13 cellular contexts compared by ENCODE assay signal in genomic region chr6:30879684-30880427, GRCh38. TPM values are rescaled to one million over a fixed set of nuclear protein-coding genes. Genes with fewer than 3 reads are reported as not detected.
DNase-seq lines count a peak whose midpoint lies in the region; ATAC-seq and TF ChIP-seq lines count a peak whose summit lies in the region.
"Had no signal": no experiment of that assay in that cellular context is flagged by ENCODE, and none has a peak within 500 bp of the region (broad histone marks: within the 10 kb centered on the region; RNA-seq: fewer than 3 reads in every experiment).

No MANE protein-coding gene starts in this region.

- no peak for DNase-seq in natural killer cell treated with Interleukin-12 subunit alpha and Interleukin-12 subunit beta and Interleukin-15 and Interleukin-18, amount 100 ng/mL, for 72 hours (ENCODE audit: low spot score)
- DNase-seq in natural killer cell (no peak), mesothelial cell of epicardium (ENCODE audit: low spot score in 2 of 2, unreplicated experiment in 2 of 2) (no peak), NOMO-1 treated with DMSO at 0.1 percent for 48 hours (lab: John Stamatoyannopoulos, UW; ENCODE audit: unreplicated experiment) (no peak), NCI-H1417 treated with DMSO at 0.1 percent for 48 hours (lab: John Stamatoyannopoulos, UW) (no peak)
- DNase-seq: activated CD4-positive, alpha-beta T cell treated with anti-CD3 and anti-CD28 coated beads, Interleukin-2, amount 10 ng/mL, durations not matched to agents 24 days and 14 days; activated T-cell treated with anti-CD3 and anti-CD28 coated beads, Interleukin-2, amount 50 U/mL, for 24 hours; cerebellar nuclear complex; kidney had no signal

- H3K4me3 Mint-ChIP-seq in natural killer cell treated with Interleukin-12 subunit alpha and Interleukin-12 subunit beta and Interleukin-15 and Interleukin-18, amount 100 ng/mL, for 72 hours, result no peak overlapping the region
- H3K4me3 Mint-ChIP-seq in natural killer cell, result no peak overlapping the region
- H3K4me3 Mint-ChIP-seq in mesothelial cell of epicardium, result no peak overlapping the region
- H3K4me3 Mint-ChIP-seq: activated CD4-positive, alpha-beta T cell treated with anti-CD3 and anti-CD28 coated beads, Interleukin-2, amount 10 ng/mL, durations not matched to agents 24 days and 14 days; activated T-cell treated with anti-CD3 and anti-CD28 coated beads, Interleukin-2, amount 50 U/mL, for 24 hours had no signal

- peaks cover 0 to 6% of the 10 kb centered on the region in 2 donors for H3K27me3 Mint-ChIP-seq in natural killer cell treated with Interleukin-12 subunit alpha and Interleukin-12 subunit beta and Interleukin-15 and Interleukin-18, amount 100 ng/mL, for 72 hours
- H3K27me3 Mint-ChIP-seq in natural killer cell (ENCODE audit: low read depth in 2 of 2) (peaks cover 0 to 9% of the 10 kb centered on the region in 2 donors), mesothelial cell of epicardium (ENCODE audit: low read depth) (no peaks in the 10 kb centered on the region)
- H3K27me3 Mint-ChIP-seq: activated T-cell treated with anti-CD3 and anti-CD28 coated beads, Interleukin-2, amount 50 U/mL, for 24 hours had no signal

- intact Hi-C loops in natural killer cell (cut with micrococcal nuclease), result loop anchor here (5.0 kb wide), 1 partner anchor 198 kb away; no protein-coding TSS in a partner anchor

- H3K36me3 Mint-ChIP-seq in natural killer cell treated with Interleukin-12 subunit alpha and Interleukin-12 subunit beta and Interleukin-15 and Interleukin-18, amount 100 ng/mL, for 72 hours, result no peaks in the 10 kb centered on the region
- no peaks in the 10 kb centered on the region for H3K36me3 Mint-ChIP-seq in natural killer cell
- H3K36me3 Mint-ChIP-seq in mesothelial cell of epicardium, result no peaks in the 10 kb centered on the region

- ATAC-seq in natural killer cell treated with Interleukin-12 subunit alpha and Interleukin-12 subunit beta and Interleukin-15 and Interleukin-18, amount 100 ng/mL, for 72 hours, result no peak
- no peak for ATAC-seq in natural killer cell
- no peak for ATAC-seq in GM18907 (IDR thresholded peaks at IDR 0.05; ENCODE audit: unreplicated experiment)
- no peak for ATAC-seq in GM19324 (IDR thresholded peaks at IDR 0.05; ENCODE audit: low FRiP score, unreplicated experiment)

- no peaks in the 10 kb centered on the region for H3K9me3 Mint-ChIP-seq in natural killer cell treated with Interleukin-12 subunit alpha and Interleukin-12 subunit beta and Interleukin-15 and Interleukin-18, amount 100 ng/mL, for 72 hours
- H3K9me3 Mint-ChIP-seq in natural killer cell, result no peaks in the 10 kb centered on the region
- no peaks in the 10 kb centered on the region for H3K9me3 Mint-ChIP-seq in mesothelial cell of epicardium
- H3K9me3 Mint-ChIP-seq: activated CD4-positive, alpha-beta T cell treated with anti-CD3 and anti-CD28 coated beads, Interleukin-2, amount 10 ng/mL, durations not matched to agents 24 days and 14 days; activated T-cell treated with anti-CD3 and anti-CD28 coated beads, Interleukin-2, amount 50 U/mL, for 24 hours had no signal

- peaks cover 18 to 21% of the 10 kb centered on the region in 2 donors for H3K4me1 Mint-ChIP-seq in natural killer cell treated with Interleukin-12 subunit alpha and Interleukin-12 subunit beta and Interleukin-15 and Interleukin-18, amount 100 ng/mL, for 72 hours (ENCODE audit: low read depth in 2 of 2)
- peaks cover 10 to 22% of the 10 kb centered on the region in 2 donors for H3K4me1 Mint-ChIP-seq in natural killer cell
- H3K4me1 Mint-ChIP-seq in mesothelial cell of epicardium, result peaks cover 67% of the 10 kb centered on the region

- H3K27ac ChIP-seq in cingulate gyrus (ENCODE audit: low read depth, low read length), result peak overlapping the region; percentile 91
- H3K27ac ChIP-seq: epithelial cell of prostate had no signal

- H3K27ac Mint-ChIP-seq in natural killer cell treated with Interleukin-12 subunit alpha and Interleukin-12 subunit beta and Interleukin-15 and Interleukin-18, amount 100 ng/mL, for 72 hours, result peak overlapping the region; percentile 43 to 73
- H3K27ac Mint-ChIP-seq in natural killer cell (no peak overlapping the region), mesothelial cell of epicardium (peak overlapping the region; percentile 53)
- H3K27ac Mint-ChIP-seq: activated CD4-positive, alpha-beta T cell treated with anti-CD3 and anti-CD28 coated beads, Interleukin-2, amount 10 ng/mL, durations not matched to agents 24 days and 14 days; activated T-cell treated with anti-CD3 and anti-CD28 coated beads, Interleukin-2, amount 50 U/mL, for 24 hours had no signal

- TF ChIP-seq CTCF in natural killer cell (IDR thresholded peaks at IDR 0.05), result no peak
- no peak for TF ChIP-seq CTCF in mesothelial cell of epicardium (IDR thresholded peaks at IDR 0.05; ENCODE audit: unreplicated experiment)

RNA-seq across cellular contexts. Expression of gene DDR1, which starts 4.5 kb away (rescaled TPM):
- 1 to 10 TPM; 2.9 to 7.4 TPM for total RNA-seq in natural killer cell treated with Interleukin-12 subunit alpha and Interleukin-12 subunit beta and Interleukin-15 and Interleukin-18, amount 100 ng/mL, for 72 hours
- total RNA-seq in natural killer cell (1 to 10 TPM; 2.6 to 7.4 (median 5.2) TPM), mesothelial cell of epicardium (344 to 351 TPM (median 349 TPM) in 3 replicates)

RNA-seq across cellular contexts. Expression of gene GTF2H4, which starts 28.2 kb away (rescaled TPM):
- 10 to 100 TPM; 29.4 to 49.5 TPM for total RNA-seq in natural killer cell treated with Interleukin-12 subunit alpha and Interleukin-12 subunit beta and Interleukin-15 and Interleukin-18, amount 100 ng/mL, for 72 hours
- total RNA-seq in natural killer cell (10 to 100 TPM; 13.5 to 17.9 (median 15.7) TPM), mesothelial cell of epicardium (62.1 to 65.4 TPM (median 62.2 TPM) in 3 replicates)

RNA-seq across cellular contexts. Expression of gene VARS2, which starts 34.2 kb away (rescaled TPM):
- 10 to 100 TPM; 47.2 to 90.5 TPM for total RNA-seq in natural killer cell treated with Interleukin-12 subunit alpha and Interleukin-12 subunit beta and Interleukin-15 and Interleukin-18, amount 100 ng/mL, for 72 hours
- total RNA-seq in natural killer cell (10 to 100 TPM; 16.9 to 36.7 (median 24.5) TPM), mesothelial cell of epicardium (62.1 to 70.6 TPM (median 67.4 TPM) in 3 replicates)

RNA-seq across cellular contexts. Expression of gene SFTA2, which starts 52.1 kb away (rescaled TPM):
- total RNA-seq in natural killer cell treated with Interleukin-12 subunit alpha and Interleukin-12 subunit beta and Interleukin-15 and Interleukin-18, amount 100 ng/mL, for 72 hours, result not detected
- total RNA-seq in natural killer cell, result not detected
- total RNA-seq in mesothelial cell of epicardium, result not detected in 3 replicates
- total RNA-seq: activated CD4-positive, alpha-beta T cell treated with anti-CD3 and anti-CD28 coated beads, Interleukin-2, amount 10 ng/mL, durations not matched to agents 24 days and 14 days had no signal

Comparison
In these comparisons a context has a peak if more than half of its experiments do, and no peak if none do; other contexts are left out.
1. H3K27ac Mint-ChIP-seq: peak in natural killer cell treated with Interleukin-12 subunit alpha and Interleukin-12 subunit beta and Interleukin-15 and Interleukin-18, amount 100 ng/mL, for 72 hours (2 of 2) and mesothelial cell of epicardium (single experiment); none in natural killer cell (0 of 2).
2. RNA of gene DDR1, which starts 4.5 kb away (total RNA-seq): 344 to 351 TPM in mesothelial cell of epicardium; 2.9 to 7.4 TPM in natural killer cell treated with Interleukin-12 subunit alpha and Interleukin-12 subunit beta and Interleukin-15 and Interleukin-18, amount 100 ng/mL, for 72 hours and 2.6 to 7.4 TPM in natural killer cell; every median in the first group is over 10 times any median in the second.